In the genomic region with DNA sequence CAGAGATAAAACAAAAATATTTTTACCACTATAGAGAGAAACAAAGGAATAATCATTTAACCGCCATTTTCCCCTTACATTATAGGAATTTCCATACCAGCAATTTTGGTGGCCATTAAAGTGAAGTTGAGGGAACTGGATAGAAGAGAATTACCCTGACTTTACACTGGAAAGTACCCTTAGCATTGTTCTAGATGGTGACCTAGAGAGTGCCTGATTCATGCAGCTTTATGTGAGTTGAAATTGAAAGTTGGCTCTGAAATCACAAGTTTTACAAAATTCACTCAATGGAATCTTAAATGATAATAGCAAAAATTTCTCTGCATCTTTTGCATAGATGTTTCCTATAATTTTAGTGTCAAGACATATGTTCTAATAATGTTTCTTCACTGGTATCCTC, we compare ENCODE assay signal across 13 cellular contexts. TPM values are rescaled to one million over a fixed set of nuclear protein-coding genes. Genes with fewer than 3 reads are reported as not detected.
A peak's percentile ranks its signal among the peaks of the same experiment; 100 is the strongest.
DNase-seq lines count a peak whose midpoint lies in the region; ATAC-seq, FAIRE-seq and TF ChIP-seq lines count a peak whose summit lies in the region.
"Had no signal": no experiment of that assay in that cellular context is flagged by ENCODE, and none has a peak within 500 bp of the region (broad histone marks: within the 10 kb centered on the region; RNA-seq: fewer than 3 reads in every experiment).

No MANE protein-coding gene starts in this region.

- H3K36me3 ChIP-seq in CD8-positive, alpha-beta memory T cell (ENCODE audit: insufficient read depth, low read length) = no peaks in the 10 kb centered on the region
- no peaks in the 10 kb centered on the region for H3K36me3 ChIP-seq in astrocyte (ENCODE audit: insufficient read depth, low read length)
- H3K36me3 ChIP-seq in HepG2 (replicated peaks in 1 of 2; ENCODE audit: control insufficient read depth in 1 of 2, insufficient read depth in 2 of 2, low read length in 2 of 2) = no peaks in the 10 kb centered on the region
- H3K36me3 ChIP-seq: BLaER1, prostate gland had no signal

- peak in 1 of 5 donors; percentile 19 for DNase-seq in CD8-positive, alpha-beta memory T cell
- no peak for DNase-seq in astrocyte (ENCODE audit: low read depth)
- DNase-seq in kidney glomerular epithelial cell (lab: John Stamatoyannopoulos, UW) = no peak
- DNase-seq in DMS79 treated with DMSO at 0.1 percent for 48 hours (lab: John Stamatoyannopoulos, UW) = no peak
- no peak for DNase-seq in HepG2 (ENCODE audit: low spot score)
- no peak for DNase-seq in D721Med (ENCODE audit: insufficient read length, low spot score)
- DNase-seq: activated B cell treated with CpG ODN at 0.5 μM for 24 hours, islet precursor cell had no signal

- H4K20me1 ChIP-seq in astrocyte (ENCODE audit: insufficient read depth, low read length) = no peaks in the 10 kb centered on the region
- no peaks in the 10 kb centered on the region for H4K20me1 ChIP-seq in HepG2 (ENCODE audit: insufficient read depth, low read length)
- H4K20me1 ChIP-seq: BLaER1 had no signal

- H3K4me2 ChIP-seq in astrocyte (ENCODE audit: low read length) (no peak overlapping the region), HepG2 (ENCODE audit: low read depth, low read length) (no peak overlapping the region)
- H3K4me2 ChIP-seq: BLaER1 had no signal

- no peaks in the 10 kb centered on the region for H3K9me3 Mint-ChIP-seq in CD8-positive, alpha-beta memory T cell
- peaks cover 4% of the 10 kb centered on the region for H3K9me3 Mint-ChIP-seq in astrocyte (ENCODE audit: unreplicated experiment)
- H3K9me3 Mint-ChIP-seq: activated B cell treated with CpG ODN at 0.5 μM for 24 hours had no signal

- no peaks in the 10 kb centered on the region for H3K9me3 ChIP-seq in CD8-positive, alpha-beta memory T cell (ENCODE audit: low read length)
- H3K9me3 ChIP-seq in astrocyte (ENCODE audit: insufficient read depth, low read depth, low read length) (peaks cover 3% of the 10 kb centered on the region), HepG2 (ENCODE audit: low read length) (no peaks in the 10 kb centered on the region)
- H3K9me3 ChIP-seq: BLaER1, prostate gland had no signal

- H3K79me2 ChIP-seq in astrocyte (ENCODE audit: insufficient read depth, low read length) (no peaks in the 10 kb centered on the region), HepG2 (ENCODE audit: insufficient read depth, low read length) (no peaks in the 10 kb centered on the region)

- CTCF ChIA-PET in CD8-positive, alpha-beta memory T cell (lab: Charles Lee) = interaction anchor here (1.0 to 1.8 kb wide), 4 partner anchors 10 to 40 kb away, joined by 3 to 5 read pairs (median 4); no protein-coding TSS in a partner anchor
- CTCF ChIA-PET in HepG2 (lab: Yijun Ruan, JAX; ENCODE audit: low intra/inter-chr PET ratio, low total read pairs) = no interaction called here

- H3K9ac ChIP-seq in astrocyte (ENCODE audit: low read length) = no peak overlapping the region
- H3K9ac ChIP-seq in HepG2 (ENCODE audit: insufficient read depth, low read depth, low read length) = no peak overlapping the region
- H3K9ac ChIP-seq: BLaER1 had no signal

- no peaks in the 10 kb centered on the region for H3K27me3 ChIP-seq in CD8-positive, alpha-beta memory T cell (ENCODE audit: insufficient read depth, low read length, poor library complexity, severe bottlenecking)
- H3K27me3 ChIP-seq in astrocyte (ENCODE audit: insufficient read depth, low read length) (no peaks in the 10 kb centered on the region), HepG2 (ENCODE audit: control insufficient read depth in 1 of 2, insufficient read depth in 2 of 2, low read length in 2 of 2) (peaks cover 0 to 10% of the 10 kb centered on the region in 2 experiments; a peak in 2 of 5 replicates)
- H3K27me3 ChIP-seq: BLaER1 had no signal

- H3K4me1 Mint-ChIP-seq in CD8-positive, alpha-beta memory T cell = peaks cover 74 to 88% (median 81%) of the 10 kb centered on the region in 3 donors
- H3K4me1 Mint-ChIP-seq in astrocyte (ENCODE audit: low read depth, unreplicated experiment) = peaks cover 14% of the 10 kb centered on the region

- peaks cover 22% of the 10 kb centered on the region for H3K4me1 ChIP-seq in CD8-positive, alpha-beta memory T cell (ENCODE audit: insufficient read depth, low read length)
- peaks cover 7% of the 10 kb centered on the region for H3K4me1 ChIP-seq in astrocyte (ENCODE audit: insufficient read depth, low read length)
- no peaks in the 10 kb centered on the region for H3K4me1 ChIP-seq in HepG2 (ENCODE audit: insufficient read depth, low read length)
- H3K4me1 ChIP-seq: prostate gland had no signal

- POLR2A ChIA-PET in CD8-positive, alpha-beta memory T cell (lab: Charles Lee) = interaction anchor here (0.7 kb wide), 1 partner anchor 131 kb away, joined by 5 read pairs; no protein-coding TSS in a partner anchor
- POLR2A ChIA-PET in HepG2 (lab: Yijun Ruan, JAX) = no interaction called here

- peak; percentile 9 for FAIRE-seq in astrocyte (lab: Jason Lieb, UNC)
- FAIRE-seq in HepG2 (lab: Jason Lieb, UNC) = no peak
- no peak for FAIRE-seq in D721Med (lab: Jason Lieb, UNC)
- FAIRE-seq: endometrium had no signal

- intact Hi-C loops in HepG2 (cut with micrococcal nuclease; ENCODE audit: unreplicated experiment) = no loop called here

- peak overlapping the region; percentile 89 to 98 (median 93) for H3K27ac Mint-ChIP-seq in CD8-positive, alpha-beta memory T cell
- H3K27ac Mint-ChIP-seq in astrocyte (ENCODE audit: unreplicated experiment) = no peak overlapping the region
- H3K27ac Mint-ChIP-seq: activated B cell treated with CpG ODN at 0.5 μM for 24 hours had no signal

- BruUV-seq in HepG2 (replicated peaks; lab: Mats Ljungman, UMichigan) = no TSS peak

- H3K27me3 Mint-ChIP-seq in CD8-positive, alpha-beta memory T cell = peaks cover 0 to 3% of the 10 kb centered on the region in 2 donors
- H3K27me3 Mint-ChIP-seq in astrocyte (ENCODE audit: low read depth, unreplicated experiment) = no peaks in the 10 kb centered on the region

- in situ Hi-C loops in HepG2 (cut with HindIII; ENCODE audit: extremely low pct_ligation_motif_present, low pct_unique_long_range_greater_than_20kb) = no loop called here

- H2AFZ ChIP-seq in astrocyte (ENCODE audit: low read depth, low read length) = no peak overlapping the region
- H2AFZ ChIP-seq in HepG2 (ENCODE audit: low read length) = no peak overlapping the region

- no peak for TF ChIP-seq POLR2A in HepG2 (IDR thresholded peaks at IDR 0.05; ENCODE audit: insufficient read depth in 1 of 2, low read depth in 2 of 2, low read length in 2 of 2)

- H3K36me3 Mint-ChIP-seq in CD8-positive, alpha-beta memory T cell = peaks cover 0 to 6% (median 0%) of the 10 kb centered on the region in 3 donors
- H3K36me3 Mint-ChIP-seq in astrocyte (ENCODE audit: low read depth, unreplicated experiment) = no peaks in the 10 kb centered on the region

- TF ChIP-seq CTCF in astrocyte (IDR thresholded peaks at IDR 0.05; ENCODE audit: insufficient read depth, low read depth, low read length) (no peak), HepG2 (CRISPR knock-in tag; IDR thresholded peaks at IDR 0.05) (no peak), D721Med (IDR thresholded peaks at IDR 0.05; ENCODE audit: insufficient read depth, missing control alignments) (no peak)

- H3K4me3 Mint-ChIP-seq in CD8-positive, alpha-beta memory T cell = peak overlapping the region; percentile 66 to 92 (median 81)
- no peak overlapping the region for H3K4me3 Mint-ChIP-seq in astrocyte (ENCODE audit: unreplicated experiment)

- TF ChIP-seq RAD21 in HepG2 (CRISPR knock-in tag; IDR thresholded peaks at IDR 0.05) = no peak

- TF ChIP-seq EP300 in HepG2 (IDR thresholded peaks at IDR 0.05; ENCODE audit: low read depth in 2 of 2, low read length in 2 of 2) (no peak), HepG2 (CRISPR knock-in tag; IDR thresholded peaks at IDR 0.05; ENCODE audit: borderline replicate concordance) (no peak)

- H3K4me3 ChIP-seq in CD8-positive, alpha-beta memory T cell (ENCODE audit: low read length) = no peak overlapping the region
- H3K4me3 ChIP-seq in astrocyte (ENCODE audit: insufficient read depth, low read depth, low read length) = no peak overlapping the region
- no peak overlapping the region for H3K4me3 ChIP-seq in HepG2 (replicated peaks in 1 of 3; ENCODE audit: insufficient read depth in 1 of 3, low read depth in 2 of 3, low read length in 3 of 3)
- H3K4me3 ChIP-seq: BLaER1, prostate gland had no signal

- peak overlapping the region; percentile 62 for H3K27ac ChIP-seq in CD8-positive, alpha-beta memory T cell (ENCODE audit: low read depth, low read length)
- no peak overlapping the region for H3K27ac ChIP-seq in astrocyte (ENCODE audit: low read depth, low read length)
- no peak overlapping the region for H3K27ac ChIP-seq in HepG2 (ENCODE audit: extremely low read length, insufficient read depth, low read length)
- H3K27ac ChIP-seq: BLaER1, prostate gland had no signal

- 45% methylated on average over 1 of the region's 1 CpG for WGBS in HepG2 (ENCODE audit: low lambda C conversion rate)

- ATAC-seq in GM19372 (IDR thresholded peaks at IDR 0.05; ENCODE audit: low read depth, unreplicated experiment) = peak; percentile 40
- peak; percentile 45 for ATAC-seq in HG03095 (IDR thresholded peaks at IDR 0.05; ENCODE audit: unreplicated experiment)
- ATAC-seq in HepG2 = no peak

RNA-seq across cellular contexts. Expression of a gene that starts 55.7 kb away (rescaled TPM):
- 10 to 100 TPM; 49.9 to 50.0 TPM for total RNA-seq in CD8-positive, alpha-beta memory T cell
- 43.3 TPM for polyA plus RNA-seq in CD8-positive, alpha-beta memory T cell
- 55.4 and 56.0 TPM in 2 replicates for total RNA-seq in astrocyte
- total RNA-seq in HepG2 (2016; rRNA removed; fragmentation: Illumina TruSeq; extraction: Trizol) = 15.9 and 32.2 TPM in 2 replicates
- total RNA-seq in HepG2 (2016; cell fraction: cytosol; rRNA removed; fragmentation: Illumina TruSeq; extraction: Trizol; ENCODE audit: low read depth) = 3.0 and 3.7 TPM in 2 replicates
- total RNA-seq in HepG2 (2016; cell fraction: insoluble cytoplasmic fraction; rRNA removed; fragmentation: Illumina TruSeq; extraction: Trizol) = 17.2 and 31.6 TPM in 2 replicates
- total RNA-seq in HepG2 (2016; cell fraction: membrane; rRNA removed; fragmentation: Illumina TruSeq; extraction: Trizol) = 8.9 and 10.3 TPM in 2 replicates
- 23.8 and 23.9 TPM in 2 replicates for total RNA-seq in HepG2 (2016; cell fraction: nucleus; rRNA removed; fragmentation: Illumina TruSeq; extraction: Trizol)
- polyA plus RNA-seq in HepG2 (2011; rRNA removed) = 11.4 and 12.6 TPM in 2 replicates
- 10.2 and 11.6 TPM in 2 replicates for polyA plus RNA-seq in HepG2 (2011; cell fraction: cytosol; rRNA removed)
- 10.7 and 11.9 TPM in 2 replicates for polyA plus RNA-seq in HepG2 (2011; cell fraction: nucleus; rRNA removed)
- polyA plus RNA-seq in HepG2 (2012) = 14.5 and 15.6 TPM in 2 replicates
- polyA plus RNA-seq in HepG2 (2016; cell fraction: cytosol; fragmentation: Illumina TruSeq; extraction: Trizol; ENCODE audit: low read depth) = 3.0 and 4.0 TPM in 2 replicates
- 33.9 and 35.7 TPM in 2 replicates for polyA plus RNA-seq in HepG2 (2016; cell fraction: insoluble cytoplasmic fraction; fragmentation: Illumina TruSeq; extraction: Trizol; ENCODE audit: low read depth)
- 6.7 and 7.1 TPM in 2 replicates for polyA plus RNA-seq in HepG2 (2016; cell fraction: membrane; fragmentation: Illumina TruSeq; extraction: Trizol; ENCODE audit: low read depth)
- 21.1 and 25.8 TPM in 2 replicates for polyA plus RNA-seq in HepG2 (2016; cell fraction: nucleus; fragmentation: Illumina TruSeq; extraction: Trizol; ENCODE audit: insufficient read depth, low read depth)
- 12.3 and 16.6 TPM in 2 replicates for polyA minus RNA-seq in HepG2 (2011; rRNA and poly(A)+ RNA removed; ENCODE audit: low replicate concordance)
- 16.1 and 16.4 TPM in 2 replicates for polyA minus RNA-seq in HepG2 (2011; cell fraction: cytosol; rRNA and poly(A)+ RNA removed)
- 26.9 and 28.1 TPM in 2 replicates for polyA minus RNA-seq in HepG2 (2011; cell fraction: nucleus; rRNA and poly(A)+ RNA removed)
